In the genomic region with DNA sequence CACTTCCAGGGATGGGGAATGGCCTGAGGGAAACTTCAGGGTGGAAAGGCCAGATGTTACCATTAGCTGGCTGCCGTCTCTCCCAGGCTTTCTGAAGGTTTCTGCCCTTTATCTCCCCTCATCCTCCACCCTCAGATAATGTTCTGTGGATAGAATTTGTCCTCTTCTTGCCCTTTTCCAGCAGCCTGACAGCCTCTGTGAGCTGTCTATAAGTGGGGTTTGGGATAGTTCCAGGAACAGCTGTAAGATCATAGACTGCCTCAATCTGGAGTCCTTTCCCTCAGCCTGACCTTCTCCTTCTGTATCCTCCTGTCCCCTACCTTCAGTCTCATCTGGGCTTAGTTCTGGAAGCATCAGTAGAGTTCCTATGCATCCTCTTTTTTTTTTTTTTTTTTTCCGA, we compare ENCODE assay signal across 25 cellular contexts. TPM values are rescaled to one million over a fixed set of nuclear protein-coding genes. Genes with fewer than 3 reads are reported as not detected.
DNase-seq lines count a peak whose midpoint lies in the region; ATAC-seq, FAIRE-seq and TF ChIP-seq lines count a peak whose summit lies in the region.
"Had no signal": no experiment of that assay in that cellular context is flagged by ENCODE, and none has a peak within 500 bp of the region (broad histone marks: within the 10 kb centered on the region; RNA-seq: fewer than 3 reads in every experiment).

No MANE protein-coding gene starts in this region.

- TF ChIP-seq POLR2A in HepG2 (IDR thresholded peaks at IDR 0.05; ENCODE audit: insufficient read depth in 1 of 2, low read depth in 2 of 2, low read length in 2 of 2), result no peak
- no peak for TF ChIP-seq POLR2A in thyroid gland (IDR thresholded peaks at IDR 0.05)
- no peak for TF ChIP-seq POLR2A in vagina (IDR thresholded peaks at IDR 0.05)

- H3K4me1 ChIP-seq in HepG2 (ENCODE audit: insufficient read depth, low read length), result peaks cover 46% of the 10 kb centered on the region
- peaks cover 44 to 55% of the 10 kb centered on the region in 2 donors for H3K4me1 ChIP-seq in thyroid gland
- H3K4me1 ChIP-seq in vagina, result peaks cover 9% of the 10 kb centered on the region
- H3K4me1 ChIP-seq: SJCRH30 had no signal

- intact Hi-C loops in HepG2 (cut with micrococcal nuclease; ENCODE audit: unreplicated experiment) (no loop called here), thyroid gland (cut with DNase I) (no loop called here), vagina (cut with DNase I) (no loop called here)

- H3K27ac Mint-ChIP-seq in WTC11, result peak overlapping the region; percentile 26; the same call in 1 of the 2 replicates
- H3K27ac Mint-ChIP-seq: CD4-positive, alpha-beta T cell had no signal

- WGBS in HepG2 (ENCODE audit: low lambda C conversion rate), result 23% methylated on average over 2 of the region's 2 CpGs
- 80 to 85% methylated on average over 2 of the region's 2 CpGs for WGBS in thyroid gland, 2 donors

- H3K4me2 ChIP-seq in HepG2 (ENCODE audit: low read depth, low read length), result peak overlapping the region; percentile 35; the same call in 1 of the 2 replicates
- H3K4me2 ChIP-seq: BLaER1 had no signal

- H3K27ac ChIP-seq in C4-2B (peak overlapping the region; percentile 44), HepG2 (ENCODE audit: extremely low read length, insufficient read depth, low read length) (no peak overlapping the region), thyroid gland (peak overlapping the region; percentile 76 to 81 (median 76)), vagina (no peak overlapping the region)
- H3K27ac ChIP-seq: BLaER1, SJCRH30 had no signal

- no peak overlapping the region for H3K9ac ChIP-seq in HepG2 (ENCODE audit: insufficient read depth, low read depth, low read length)
- H3K9ac ChIP-seq: BLaER1 had no signal

- no peak for FAIRE-seq in HepG2 (lab: Jason Lieb, UNC)
- FAIRE-seq: D721Med had no signal

- H3K27me3 ChIP-seq in HepG2 (ENCODE audit: control insufficient read depth in 1 of 2, insufficient read depth in 2 of 2, low read length in 2 of 2) (peaks cover 2 to 10% of the 10 kb centered on the region in 2 experiments; a peak in 3 of 5 replicates), thyroid gland (no peaks in the 10 kb centered on the region), vagina (no peaks in the 10 kb centered on the region)

- peak overlapping the region; percentile 92 for H2AFZ ChIP-seq in HepG2 (ENCODE audit: low read length)

- no peaks in the 10 kb centered on the region for H4K20me1 ChIP-seq in HepG2 (ENCODE audit: insufficient read depth, low read length)
- H4K20me1 ChIP-seq: BLaER1 had no signal

- TF ChIP-seq CTCF in C4-2B (conservative IDR thresholded peaks at IDR 0.05) (no peak), WTC11 (IDR thresholded peaks at IDR 0.05) (no peak), HepG2 (CRISPR knock-in tag; IDR thresholded peaks at IDR 0.05) (no peak), thyroid gland (IDR thresholded peaks at IDR 0.05) (no peak), vagina (IDR thresholded peaks at IDR 0.05) (no peak)

- TF ChIP-seq EP300 in HepG2 (IDR thresholded peaks at IDR 0.05; ENCODE audit: low read depth in 2 of 2, low read length in 2 of 2) (no peak), HepG2 (CRISPR knock-in tag; IDR thresholded peaks at IDR 0.05; ENCODE audit: borderline replicate concordance) (no peak)

- no TSS peak for BruUV-seq in HepG2 (replicated peaks; lab: Mats Ljungman, UMichigan)

- no peak for ATAC-seq in WTC11
- ATAC-seq in HepG2, result no peak
- ATAC-seq: PC-3, Right ventricle myocardium inferior, SK-N-SH treated with all-trans-retinoic acid at 6 μM for 48 hours had no signal

- TF ChIP-seq RAD21 in HepG2 (CRISPR knock-in tag; IDR thresholded peaks at IDR 0.05), result no peak

- no peaks in the 10 kb centered on the region for H3K9me3 Mint-ChIP-seq in WTC11
- H3K9me3 Mint-ChIP-seq: CD4-positive, alpha-beta T cell; H9; IgD-negative memory B cell had no signal

- H3K4me1 Mint-ChIP-seq in WTC11, result peaks cover 30% of the 10 kb centered on the region

- H3K9me3 ChIP-seq in HepG2 (ENCODE audit: low read length) (no peaks in the 10 kb centered on the region), thyroid gland (no peaks in the 10 kb centered on the region), vagina (no peaks in the 10 kb centered on the region)
- H3K9me3 ChIP-seq: BLaER1, SJCRH30 had no signal

- DNase-seq in WTC11 (ENCODE audit: low spot score) (no peak), HepG2 (ENCODE audit: low spot score) (no peak), thyroid gland (no peak), vagina (ENCODE audit: extremely low spot score in 2 of 2) (no peak), 8988T (no peak), kidney glomerular epithelial cell (lab: John Stamatoyannopoulos, UW) (no peak)
- DNase-seq: CD4-positive, alpha-beta T cell; H9; NCI-H1092; NCI-H1417 treated with DMSO at 0.1 percent for 48 hours; NCI-H1694 treated with DMSO at 0.1 percent for 48 hours; NCI-H2081 treated with DMSO at 0.1 percent for 48 hours; NCI-H2171; NCI-H345; NCI-H524; NCI-H748 treated with DMSO at 0.1 percent for 48 hours; PC-3; SJCRH30 had no signal

- in situ Hi-C loops in HepG2 (cut with HindIII; ENCODE audit: extremely low pct_ligation_motif_present, low pct_unique_long_range_greater_than_20kb), result no loop called here

- H3K27me3 Mint-ChIP-seq in WTC11 (ENCODE audit: low read depth), result peaks cover 6% of the 10 kb centered on the region; the same call in 1 of the 2 replicates

- H3K36me3 ChIP-seq in HepG2 (replicated peaks in 1 of 2; ENCODE audit: control insufficient read depth in 1 of 2, insufficient read depth in 2 of 2, low read length in 2 of 2) (no peaks in the 10 kb centered on the region), thyroid gland (no peaks in the 10 kb centered on the region), vagina (no peaks in the 10 kb centered on the region)
- H3K36me3 ChIP-seq: BLaER1, SJCRH30 had no signal

- no peak overlapping the region for H3K4me3 Mint-ChIP-seq in WTC11
- H3K4me3 Mint-ChIP-seq: CD4-positive, alpha-beta T cell; H9 had no signal

- H3K36me3 Mint-ChIP-seq in WTC11, result no peaks in the 10 kb centered on the region
- H3K36me3 Mint-ChIP-seq: IgD-negative memory B cell had no signal

- H3K4me3 ChIP-seq in HepG2 (replicated peaks in 1 of 3; ENCODE audit: insufficient read depth in 1 of 3, low read depth in 2 of 3, low read length in 3 of 3) (no peak overlapping the region), thyroid gland (replicated peaks in 1 of 3) (no peak overlapping the region), vagina (no peak overlapping the region)
- H3K4me3 ChIP-seq: BLaER1, SJCRH30 had no signal

- CTCF ChIA-PET in WTC11 (lab: Charles Lee), result interaction anchor here (0.5 to 8.3 kb wide), 6 partner anchors 14 to 386 kb away, joined by 3 to 134 read pairs (median 24); partner anchors contain the start of gene DDX23
- CTCF ChIA-PET in HepG2 (lab: Yijun Ruan, JAX; ENCODE audit: low intra/inter-chr PET ratio, low total read pairs), result no interaction called here

- H3K79me2 ChIP-seq in HepG2 (ENCODE audit: insufficient read depth, low read length), result no peaks in the 10 kb centered on the region

- POLR2A ChIA-PET in WTC11 (lab: Charles Lee) (no interaction called here), HepG2 (lab: Yijun Ruan, JAX) (interaction anchor here (1.5 to 3.9 kb wide), 3 partner anchors 13 to 15 kb away, joined by 4 to 115 read pairs (median 9); partner anchors contain the start of gene DDX23)

RNA-seq across cellular contexts. Expression of gene RND1, which starts 2.8 kb away (rescaled TPM):
- total RNA-seq in WTC11 (2021) (7.6 to 9.1 TPM (median 8.5 TPM) in 3 replicates), HepG2 (2016; rRNA removed; fragmentation: Illumina TruSeq; extraction: Trizol) (1.8 and 2.2 TPM in 2 replicates), thyroid gland (1 to 10 TPM in 3 of 4 donors, under 1 TPM in 1; 0.68 to 3.0 (median 1.6) TPM), vagina (3.9 TPM)
- 0.88 and 1.9 TPM in 2 replicates for total RNA-seq in HepG2 (2016; cell fraction: cytosol; rRNA removed; fragmentation: Illumina TruSeq; extraction: Trizol; ENCODE audit: low read depth)
- 2.5 and 2.9 TPM in 2 replicates for total RNA-seq in HepG2 (2016; cell fraction: insoluble cytoplasmic fraction; rRNA removed; fragmentation: Illumina TruSeq; extraction: Trizol)
- 1.2 and 1.4 TPM in 2 replicates for total RNA-seq in HepG2 (2016; cell fraction: membrane; rRNA removed; fragmentation: Illumina TruSeq; extraction: Trizol)
- total RNA-seq in HepG2 (2016; cell fraction: nucleus; rRNA removed; fragmentation: Illumina TruSeq; extraction: Trizol), result 1.9 and 3.0 TPM in 2 replicates
- polyA plus RNA-seq in HepG2 (2011; rRNA removed), result 1.9 and 2.8 TPM in 2 replicates
- 1.3 and 2.0 TPM in 2 replicates for polyA plus RNA-seq in HepG2 (2011; cell fraction: cytosol; rRNA removed)
- polyA plus RNA-seq in HepG2 (2011; cell fraction: nucleus; rRNA removed), result 1.8 and 1.9 TPM in 2 replicates
- polyA plus RNA-seq in HepG2 (2012), result 0.71 and 1.1 TPM in 2 replicates
- 0.32 and 0.35 TPM in 2 replicates for polyA plus RNA-seq in HepG2 (2016; cell fraction: cytosol; fragmentation: Illumina TruSeq; extraction: Trizol; ENCODE audit: low read depth)
- 2.7 and 3.6 TPM in 2 replicates for polyA plus RNA-seq in HepG2 (2016; cell fraction: insoluble cytoplasmic fraction; fragmentation: Illumina TruSeq; extraction: Trizol; ENCODE audit: low read depth)
- polyA plus RNA-seq in HepG2 (2016; cell fraction: membrane; fragmentation: Illumina TruSeq; extraction: Trizol; ENCODE audit: low read depth), result 0.64 and 0.78 TPM in 2 replicates
- polyA plus RNA-seq in HepG2 (2016; cell fraction: nucleus; fragmentation: Illumina TruSeq; extraction: Trizol; ENCODE audit: insufficient read depth, low read depth), result 3.6 and 3.8 TPM in 2 replicates
- 1.0 and 2.6 TPM in 2 replicates for polyA minus RNA-seq in HepG2 (2011; rRNA and poly(A)+ RNA removed; ENCODE audit: low replicate concordance)
- 0.59 and 1.2 TPM in 2 replicates for polyA minus RNA-seq in HepG2 (2011; cell fraction: cytosol; rRNA and poly(A)+ RNA removed)
- polyA minus RNA-seq in HepG2 (2011; cell fraction: nucleus; rRNA and poly(A)+ RNA removed), result 0.90 and 3.6 TPM in 2 replicates
- total RNA-seq: RPMI7951 had no signal

RNA-seq across cellular contexts. Expression of gene DDX23, which starts 16.5 kb away (rescaled TPM):
- total RNA-seq in WTC11 (2021) (91.1 to 107 TPM (median 93.4 TPM) in 3 replicates), HepG2 (2016; rRNA removed; fragmentation: Illumina TruSeq; extraction: Trizol) (81.5 and 90.0 TPM in 2 replicates), thyroid gland (10 to 100 TPM; 59.4 to 88.2 (median 70.9) TPM), vagina (57.9 TPM)
- 13.0 and 13.4 TPM in 2 replicates for total RNA-seq in HepG2 (2016; cell fraction: cytosol; rRNA removed; fragmentation: Illumina TruSeq; extraction: Trizol; ENCODE audit: low read depth)
- 81.4 and 90.7 TPM in 2 replicates for total RNA-seq in HepG2 (2016; cell fraction: insoluble cytoplasmic fraction; rRNA removed; fragmentation: Illumina TruSeq; extraction: Trizol)
- 17.1 and 20.2 TPM in 2 replicates for total RNA-seq in HepG2 (2016; cell fraction: membrane; rRNA removed; fragmentation: Illumina TruSeq; extraction: Trizol)
- total RNA-seq in HepG2 (2016; cell fraction: nucleus; rRNA removed; fragmentation: Illumina TruSeq; extraction: Trizol), result 66.5 and 79.7 TPM in 2 replicates
- polyA plus RNA-seq in HepG2 (2011; rRNA removed), result 35.7 and 42.2 TPM in 2 replicates
- polyA plus RNA-seq in HepG2 (2011; cell fraction: cytosol; rRNA removed), result 28.4 and 30.1 TPM in 2 replicates
- polyA plus RNA-seq in HepG2 (2011; cell fraction: nucleus; rRNA removed), result 114 and 128 TPM in 2 replicates
- polyA plus RNA-seq in HepG2 (2012), result 43.8 and 55.5 TPM in 2 replicates
- 2.6 and 3.7 TPM in 2 replicates for polyA plus RNA-seq in HepG2 (2016; cell fraction: cytosol; fragmentation: Illumina TruSeq; extraction: Trizol; ENCODE audit: low read depth)
- 62.7 and 67.1 TPM in 2 replicates for polyA plus RNA-seq in HepG2 (2016; cell fraction: insoluble cytoplasmic fraction; fragmentation: Illumina TruSeq; extraction: Trizol; ENCODE audit: low read depth)
- 8.1 and 9.8 TPM in 2 replicates for polyA plus RNA-seq in HepG2 (2016; cell fraction: membrane; fragmentation: Illumina TruSeq; extraction: Trizol; ENCODE audit: low read depth)
- 132 TPM in 2 replicates for polyA plus RNA-seq in HepG2 (2016; cell fraction: nucleus; fragmentation: Illumina TruSeq; extraction: Trizol; ENCODE audit: insufficient read depth, low read depth)
- 29.9 and 100 TPM in 2 replicates for polyA minus RNA-seq in HepG2 (2011; rRNA and poly(A)+ RNA removed; ENCODE audit: low replicate concordance)
- 11.7 and 12.4 TPM in 2 replicates for polyA minus RNA-seq in HepG2 (2011; cell fraction: cytosol; rRNA and poly(A)+ RNA removed)
- 55.9 and 69.0 TPM in 2 replicates for polyA minus RNA-seq in HepG2 (2011; cell fraction: nucleus; rRNA and poly(A)+ RNA removed)

RNA-seq across cellular contexts. Expression of gene CACNB3, which starts 50.1 kb away (rescaled TPM):
- 15.0 to 17.3 TPM (median 17.0 TPM) in 3 replicates for total RNA-seq in WTC11 (2021)
- 0.29 TPM in 1 of 2 replicates, not detected in the other for total RNA-seq in HepG2 (2016; rRNA removed; fragmentation: Illumina TruSeq; extraction: Trizol)
- not detected in 2 replicates for total RNA-seq in HepG2 (2016; cell fraction: cytosol; rRNA removed; fragmentation: Illumina TruSeq; extraction: Trizol; ENCODE audit: low read depth)
- 0.24 and 0.25 TPM in 2 replicates for total RNA-seq in HepG2 (2016; cell fraction: insoluble cytoplasmic fraction; rRNA removed; fragmentation: Illumina TruSeq; extraction: Trizol)
- 0.31 and 0.48 TPM in 2 replicates for total RNA-seq in HepG2 (2016; cell fraction: membrane; rRNA removed; fragmentation: Illumina TruSeq; extraction: Trizol)
- 0.16 TPM in 1 of 2 replicates, not detected in the other for total RNA-seq in HepG2 (2016; cell fraction: nucleus; rRNA removed; fragmentation: Illumina TruSeq; extraction: Trizol)
- polyA plus RNA-seq in HepG2 (2011; rRNA removed), result 0.54 and 0.88 TPM in 2 replicates
- 0.27 and 0.38 TPM in 2 replicates for polyA plus RNA-seq in HepG2 (2011; cell fraction: cytosol; rRNA removed)
- polyA plus RNA-seq in HepG2 (2011; cell fraction: nucleus; rRNA removed), result 1.9 and 2.8 TPM in 2 replicates
- polyA plus RNA-seq in HepG2 (2012), result 0.31 and 0.96 TPM in 2 replicates
- 0.18 and 0.26 TPM in 2 replicates for polyA plus RNA-seq in HepG2 (2016; cell fraction: cytosol; fragmentation: Illumina TruSeq; extraction: Trizol; ENCODE audit: low read depth)
- polyA plus RNA-seq in HepG2 (2016; cell fraction: insoluble cytoplasmic fraction; fragmentation: Illumina TruSeq; extraction: Trizol; ENCODE audit: low read depth), result 0.09 and 0.19 TPM in 2 replicates
- polyA plus RNA-seq in HepG2 (2016; cell fraction: membrane; fragmentation: Illumina TruSeq; extraction: Trizol; ENCODE audit: low read depth), result 0.48 TPM in 1 of 2 replicates, not detected in the other
- polyA plus RNA-seq in HepG2 (2016; cell fraction: nucleus; fragmentation: Illumina TruSeq; extraction: Trizol; ENCODE audit: insufficient read depth, low read depth), result 1.0 and 1.1 TPM in 2 replicates
- polyA minus RNA-seq in HepG2 (2011; rRNA and poly(A)+ RNA removed; ENCODE audit: low replicate concordance), result 0.36 and 23.6 TPM in 2 replicates
- polyA minus RNA-seq in HepG2 (2011; cell fraction: cytosol; rRNA and poly(A)+ RNA removed), result not detected in 2 replicates
- polyA minus RNA-seq in HepG2 (2011; cell fraction: nucleus; rRNA and poly(A)+ RNA removed), result 0.87 and 1.2 TPM in 2 replicates
- total RNA-seq in thyroid gland, result 10 to 100 TPM in 3 of 4 donors, 1 to 10 TPM in 1; 7.1 to 16.4 (median 13.1) TPM
- total RNA-seq in vagina, result 36.1 TPM

RNA-seq across cellular contexts. Expression of gene FKBP11, which starts 56.8 kb away (rescaled TPM):
- total RNA-seq in WTC11 (2021), result 54.7 to 64.5 TPM (median 62.9 TPM) in 3 replicates
- 6.0 and 15.5 TPM in 2 replicates for total RNA-seq in HepG2 (2016; rRNA removed; fragmentation: Illumina TruSeq; extraction: Trizol)
- 4.2 and 6.5 TPM in 2 replicates for total RNA-seq in HepG2 (2016; cell fraction: cytosol; rRNA removed; fragmentation: Illumina TruSeq; extraction: Trizol; ENCODE audit: low read depth)
- 5.5 and 12.8 TPM in 2 replicates for total RNA-seq in HepG2 (2016; cell fraction: insoluble cytoplasmic fraction; rRNA removed; fragmentation: Illumina TruSeq; extraction: Trizol)
- total RNA-seq in HepG2 (2016; cell fraction: membrane; rRNA removed; fragmentation: Illumina TruSeq; extraction: Trizol), result 3.1 and 4.5 TPM in 2 replicates
- 15.3 and 19.2 TPM in 2 replicates for total RNA-seq in HepG2 (2016; cell fraction: nucleus; rRNA removed; fragmentation: Illumina TruSeq; extraction: Trizol)
- 19.4 and 24.2 TPM in 2 replicates for polyA plus RNA-seq in HepG2 (2011; rRNA removed)
- 14.4 and 16.8 TPM in 2 replicates for polyA plus RNA-seq in HepG2 (2011; cell fraction: cytosol; rRNA removed)
- 32.6 and 35.0 TPM in 2 replicates for polyA plus RNA-seq in HepG2 (2011; cell fraction: nucleus; rRNA removed)
- polyA plus RNA-seq in HepG2 (2012), result 12.9 and 14.4 TPM in 2 replicates
- 4.6 and 5.1 TPM in 2 replicates for polyA plus RNA-seq in HepG2 (2016; cell fraction: cytosol; fragmentation: Illumina TruSeq; extraction: Trizol; ENCODE audit: low read depth)
- 10.0 and 12.0 TPM in 2 replicates for polyA plus RNA-seq in HepG2 (2016; cell fraction: insoluble cytoplasmic fraction; fragmentation: Illumina TruSeq; extraction: Trizol; ENCODE audit: low read depth)
- polyA plus RNA-seq in HepG2 (2016; cell fraction: membrane; fragmentation: Illumina TruSeq; extraction: Trizol; ENCODE audit: low read depth), result 4.5 and 4.9 TPM in 2 replicates
- 55.0 and 59.9 TPM in 2 replicates for polyA plus RNA-seq in HepG2 (2016; cell fraction: nucleus; fragmentation: Illumina TruSeq; extraction: Trizol; ENCODE audit: insufficient read depth, low read depth)
- 11.0 and 47.3 TPM in 2 replicates for polyA minus RNA-seq in HepG2 (2011; rRNA and poly(A)+ RNA removed; ENCODE audit: low replicate concordance)
- 5.6 and 6.8 TPM in 2 replicates for polyA minus RNA-seq in HepG2 (2011; cell fraction: cytosol; rRNA and poly(A)+ RNA removed)
- 10.8 and 15.2 TPM in 2 replicates for polyA minus RNA-seq in HepG2 (2011; cell fraction: nucleus; rRNA and poly(A)+ RNA removed)
- 10 to 100 TPM in 3 of 4 donors, 1 to 10 TPM in 1; 9.0 to 20.1 (median 16.5) TPM for total RNA-seq in thyroid gland
- total RNA-seq in vagina, result 16.9 TPM

Comparison
In these comparisons a context has a peak if more than half of its experiments do, and no peak if none do; other contexts are left out.
1. H3K27ac ChIP-seq: peak in C4-2B (single experiment) and thyroid gland (3 of 3); none in HepG2 (single experiment) and vagina (single experiment).
2. RNA of gene CACNB3, which starts 50.1 kb away (total RNA-seq): 36.1 TPM in vagina (single experiment), 15.0 to 17.3 TPM in WTC11 and 7.1 to 16.4 TPM in thyroid gland; 0.16 to 0.48 TPM in HepG2; every median in the first group is over 4 times any median in the second.